ENCODE assay signal across 12 cellular contexts in the genomic region with DNA sequence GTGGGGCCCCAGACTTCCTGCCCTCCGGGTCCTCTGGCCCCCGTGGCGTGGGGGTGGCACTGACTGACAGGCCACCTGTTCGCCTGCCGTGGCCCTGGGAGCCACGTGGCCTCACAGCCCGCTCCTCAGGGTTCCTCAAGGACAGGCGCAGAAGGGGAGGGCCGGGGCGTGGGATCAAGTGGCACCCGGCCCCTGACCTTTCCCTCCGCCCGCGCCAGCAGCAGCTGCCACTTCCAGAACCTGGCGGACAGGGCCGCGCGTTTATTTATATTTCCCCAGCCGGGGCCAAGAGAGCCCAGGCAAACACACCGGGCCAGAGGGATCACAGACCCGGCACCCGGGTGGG.
A peak's percentile ranks its signal among the peaks of the same experiment; 100 is the strongest.
DNase-seq lines count a peak whose midpoint lies in the region; ATAC-seq, FAIRE-seq and TF ChIP-seq lines count a peak whose summit lies in the region.
"Had no signal": no experiment of that assay in that cellular context is flagged by ENCODE, and none has a peak within 500 bp of the region (broad histone marks: within the 10 kb centered on the region; RNA-seq: fewer than 3 reads in every experiment).

No MANE protein-coding gene starts in this region.

- peaks cover 2% of the 10 kb centered on the region for H3K79me2 ChIP-seq in HepG2 (ENCODE audit: insufficient read depth, low read length)

- intact Hi-C loops in HepG2 (cut with micrococcal nuclease; ENCODE audit: unreplicated experiment) = no loop called here

- TF ChIP-seq EP300 in HepG2 (IDR thresholded peaks at IDR 0.05; ENCODE audit: low read depth in 2 of 2, low read length in 2 of 2) (0 out of 4 replicates have a peak, but pooled peaks of 1 of the 2 experiments have one; percentile 12), HepG2 (CRISPR knock-in tag; IDR thresholded peaks at IDR 0.05; ENCODE audit: borderline replicate concordance) (no peak), suprapubic skin (IDR thresholded peaks at IDR 0.05) (no peak)

- H3K9me3 ChIP-seq in HepG2 (ENCODE audit: low read length) (no peaks in the 10 kb centered on the region), suprapubic skin (no peaks in the 10 kb centered on the region)
- H3K9me3 ChIP-seq: MG63 had no signal

- 0% methylated on average over 6 of the region's 22 CpGs for WGBS in HepG2 (ENCODE audit: low lambda C conversion rate)
- WGBS in suprapubic skin = 68% methylated on average over 3 of the region's 22 CpGs

- H3K9me3 Mint-ChIP-seq in HFFc6 (no peaks in the 10 kb centered on the region), chondrocyte (ENCODE audit: low read depth) (no peaks in the 10 kb centered on the region)

- peaks cover 32% of the 10 kb centered on the region for H3K4me1 ChIP-seq in HepG2 (ENCODE audit: insufficient read depth, low read length)
- H3K4me1 ChIP-seq in suprapubic skin = peaks cover 81% of the 10 kb centered on the region

- H3K27me3 Mint-ChIP-seq in HFFc6 (ENCODE audit: insufficient read depth) (peaks cover 38% of the 10 kb centered on the region), chondrocyte (ENCODE audit: low read depth) (no peaks in the 10 kb centered on the region)

- BruUV-seq in HepG2 (replicated peaks; lab: Mats Ljungman, UMichigan) = no TSS peak

- peak overlapping the region; percentile 97 for H3K27ac Mint-ChIP-seq in HFFc6
- peak overlapping the region; percentile 98 for H3K27ac Mint-ChIP-seq in chondrocyte (ENCODE audit: unreplicated experiment)

- H3K27me3 ChIP-seq in HepG2 (ENCODE audit: control insufficient read depth in 1 of 2, insufficient read depth in 2 of 2, low read length in 2 of 2) = no peaks in the 10 kb centered on the region
- no peaks in the 10 kb centered on the region for H3K27me3 ChIP-seq in suprapubic skin
- H3K27me3 ChIP-seq: MG63 had no signal

- 0 out of 2 replicates have a peak overlapping the region, but pooled peaks have one; percentile 27 for H3K9ac ChIP-seq in HepG2 (ENCODE audit: insufficient read depth, low read depth, low read length)

- H3K36me3 ChIP-seq in HepG2 (replicated peaks in 1 of 2; ENCODE audit: control insufficient read depth in 1 of 2, insufficient read depth in 2 of 2, low read length in 2 of 2) = peaks cover 10 to 22% of the 10 kb centered on the region in 2 experiments; a peak in 4 of 5 replicates
- peaks cover 41% of the 10 kb centered on the region for H3K36me3 ChIP-seq in suprapubic skin

- DNase-seq in HFFc6 = no peak
- no peak for DNase-seq in chondrocyte (ENCODE audit: low spot score)
- peak; percentile 37 for DNase-seq in HepG2 (ENCODE audit: low spot score)
- DNase-seq in suprapubic skin (ENCODE audit: low spot score in 2 of 2) = no peak
- DNase-seq in activated naive CD4-positive, alpha-beta T cell treated with anti-CD3 and anti-CD28 coated beads, Interleukin-2, amount 50 U/mL, for 16 hours = no peak
- DNase-seq in D341Med (ENCODE audit: low spot score) = no peak
- DNase-seq in NCI-H2227 (lab: John Stamatoyannopoulos, UW; ENCODE audit: unreplicated experiment) = no peak
- DNase-seq: activated CD8-positive, alpha-beta memory T cell treated with anti-CD3 and anti-CD28 coated beads for 24 hours; MG63 had no signal

- FAIRE-seq in HepG2 (lab: Jason Lieb, UNC) = no peak
- FAIRE-seq: bronchial epithelial cell, G401.6 had no signal

- H3K4me2 ChIP-seq in HepG2 (ENCODE audit: low read depth, low read length) = peak overlapping the region; percentile 95

- H3K36me3 Mint-ChIP-seq in HFFc6 (ENCODE audit: low read depth) (peaks cover 40% of the 10 kb centered on the region), chondrocyte (ENCODE audit: low read depth) (peaks cover 9% of the 10 kb centered on the region)

- H3K4me3 ChIP-seq in HepG2 (replicated peaks in 1 of 3; ENCODE audit: insufficient read depth in 1 of 3, low read depth in 2 of 3, low read length in 3 of 3) (peak overlapping the region; percentile 56 to 84 (median 72)), suprapubic skin (peak overlapping the region; percentile 61)

- peak overlapping the region; percentile 96 for H3K4me3 Mint-ChIP-seq in HFFc6
- peak overlapping the region; percentile 98 for H3K4me3 Mint-ChIP-seq in chondrocyte (ENCODE audit: unreplicated experiment)

- H3K27ac ChIP-seq in HepG2 (ENCODE audit: extremely low read length, insufficient read depth, low read length) = peak overlapping the region; percentile 38
- H3K27ac ChIP-seq in suprapubic skin = peak overlapping the region; percentile 91

- in situ Hi-C loops in HepG2 (cut with HindIII; ENCODE audit: extremely low pct_ligation_motif_present, low pct_unique_long_range_greater_than_20kb) = no loop called here

- ATAC-seq in HepG2 (peak; percentile 9), GM21529 (IDR thresholded peaks at IDR 0.05; ENCODE audit: unreplicated experiment) (no peak)

- H2AFZ ChIP-seq in HepG2 (ENCODE audit: low read length) = no peak overlapping the region

- H3K4me1 Mint-ChIP-seq in HFFc6 (ENCODE audit: low read depth) (peaks cover 73% of the 10 kb centered on the region), chondrocyte (ENCODE audit: low read depth) (peaks cover 71% of the 10 kb centered on the region)

- TF ChIP-seq POLR2A in HepG2 (IDR thresholded peaks at IDR 0.05; ENCODE audit: insufficient read depth in 1 of 2, low read depth in 2 of 2, low read length in 2 of 2) = no peak
- TF ChIP-seq POLR2A in suprapubic skin (IDR thresholded peaks at IDR 0.05) = no peak

- CTCF ChIA-PET in HepG2 (lab: Yijun Ruan, JAX; ENCODE audit: low intra/inter-chr PET ratio, low total read pairs) = no interaction called here

- H4K20me1 ChIP-seq in HepG2 (ENCODE audit: insufficient read depth, low read length) = peaks cover 9% of the 10 kb centered on the region; the same call in 1 of the 2 replicates

- TF ChIP-seq CTCF in HFFc6 (IDR thresholded peaks at IDR 0.05) (no peak), chondrocyte (IDR thresholded peaks at IDR 0.05) (no peak), HepG2 (CRISPR knock-in tag; IDR thresholded peaks at IDR 0.05) (no peak), suprapubic skin (IDR thresholded peaks at IDR 0.05) (no peak)

- POLR2A ChIA-PET in HepG2 (lab: Yijun Ruan, JAX) = interaction anchor here (0.7 kb wide), 1 partner anchor 181 kb away, joined by 4 read pairs; no protein-coding TSS in a partner anchor

- TF ChIP-seq RAD21 in HepG2 (CRISPR knock-in tag; IDR thresholded peaks at IDR 0.05) = no peak

TF ChIP-seq in HepG2, 621 proteins besides CTCF, POLR2A, EP300 and RAD21 (continues in another document):
- TF ChIP-seq NONO (IDR thresholded peaks at IDR 0.05) = no peak
- TF ChIP-seq NONO (CRISPR knock-in tag; conservative IDR thresholded peaks at IDR 0.05) = peak; percentile 62
- no peak for TF ChIP-seq DBP (CRISPR knock-in tag; IDR thresholded peaks at IDR 0.05; ENCODE audit: not compliant biosample characterization)
- peak; percentile 31; the same call in 1 of the 2 replicates for TF ChIP-seq SIX4 (CRISPR knock-in tag; IDR thresholded peaks at IDR 0.05)
- peak; percentile 70; the same call in 1 of the 3 replicates for TF ChIP-seq MXI1 (IDR thresholded peaks at IDR 0.05; ENCODE audit: borderline replicate concordance, low read depth, low read length)
- 0 out of 2 replicates have a peak, but pooled peaks have one; percentile 13 for TF ChIP-seq ZNF263 (CRISPR knock-in tag; IDR thresholded peaks at IDR 0.05)
- TF ChIP-seq PITX1 (CRISPR knock-in tag; IDR thresholded peaks at IDR 0.05) = peak; percentile 77; the same call in 1 of the 2 replicates
- peak; percentile 37; the same call in 1 of the 2 replicates for TF ChIP-seq ZNF609 (CRISPR knock-in tag; IDR thresholded peaks at IDR 0.05; ENCODE audit: borderline replicate concordance)
- no peak for TF ChIP-seq ZNF570 (CRISPR knock-in tag; IDR thresholded peaks at IDR 0.05; ENCODE audit: borderline replicate concordance)
- no peak for TF ChIP-seq ZKSCAN8 (CRISPR knock-in tag; IDR thresholded peaks at IDR 0.05; ENCODE audit: borderline replicate concordance)
- 0 out of 2 replicates have a peak, but pooled peaks have one; percentile 34 for TF ChIP-seq ZSCAN21 (CRISPR knock-in tag; IDR thresholded peaks at IDR 0.05; ENCODE audit: borderline replicate concordance)
